ENCODE assay signal across 11 cellular contexts in the genomic region with DNA sequence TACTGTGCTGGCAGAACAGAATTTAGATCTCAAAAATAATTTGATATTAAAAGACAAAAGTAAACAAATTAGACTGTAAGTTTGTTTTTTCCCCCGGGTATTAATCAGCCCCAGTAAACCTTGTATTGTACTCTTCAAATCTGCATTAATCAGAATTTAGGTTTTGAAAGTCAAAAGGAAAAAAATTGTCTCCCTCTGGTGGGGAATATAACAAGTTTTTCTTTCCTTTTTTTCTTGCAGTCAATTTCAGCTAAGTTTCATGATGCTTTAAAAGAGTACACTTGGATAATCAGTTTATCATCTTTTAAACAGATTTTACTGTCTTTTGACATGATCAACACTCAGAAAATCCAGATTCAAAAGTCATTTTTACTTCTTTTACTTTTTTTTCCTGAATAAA.
DNase-seq lines count a peak whose midpoint lies in the region; ATAC-seq and TF ChIP-seq lines count a peak whose summit lies in the region.
"Had no signal": no experiment of that assay in that cellular context is flagged by ENCODE, and none has a peak within 500 bp of the region (broad histone marks: within the 10 kb centered on the region; RNA-seq: fewer than 3 reads in every experiment).

No MANE protein-coding gene starts in this region.

- H3K27ac ChIP-seq in A673 (ENCODE audit: low read depth, low read length, poor library complexity, severe bottlenecking) = no peak overlapping the region
- H3K27ac ChIP-seq in H9 (ENCODE audit: insufficient read length, low read depth, low read length) = no peak overlapping the region

- no peak overlapping the region for H2BK5ac ChIP-seq in H9 (ENCODE audit: insufficient read length, low read length)

- no peak overlapping the region for H3K4ac ChIP-seq in H9 (ENCODE audit: low read depth, low read length)

- no peaks in the 10 kb centered on the region for H3K9me3 Mint-ChIP-seq in H9
- no peaks in the 10 kb centered on the region for H3K9me3 Mint-ChIP-seq in stimulated activated naive B cell treated with anti-CD40 and anti-IgM and Interleukin-4, amounts not matched to agents 10 μg/mL and 1 μg/mL and 100 μg/mL, for 72 hours
- H3K9me3 Mint-ChIP-seq: activated naive CD4-positive, alpha-beta T cell treated with anti-CD3 and anti-CD28 coated beads for 36 hours had no signal

- intact Hi-C loops in A673 (cut with micrococcal nuclease; ENCODE audit: unreplicated experiment) = no loop called here

- H3K27me3 ChIP-seq in A673 (replicated peaks; ENCODE audit: insufficient read depth, low read depth, low read length, poor library complexity) = no peaks in the 10 kb centered on the region
- no peaks in the 10 kb centered on the region for H3K27me3 ChIP-seq in H9 (ENCODE audit: insufficient read depth, low read length)
- no peaks in the 10 kb centered on the region for H3K27me3 ChIP-seq in adipocyte (replicated peaks; ENCODE audit: control insufficient read depth, insufficient read depth, low read length)

- no peaks in the 10 kb centered on the region for H3K79me1 ChIP-seq in H9 (ENCODE audit: insufficient read depth, low read depth, low read length, poor library complexity, severe bottlenecking)

- WGBS in H9 (ENCODE audit: extremely low coverage, insufficient read length, low lambda C conversion rate) = no CpG with 5 or more reads among the region's 1 CpG

- no peak overlapping the region for H3K18ac ChIP-seq in H9 (ENCODE audit: insufficient read length, low read depth, low read length)

- no peak overlapping the region for H3K4me3 Mint-ChIP-seq in H9
- H3K4me3 Mint-ChIP-seq in stimulated activated naive B cell treated with anti-CD40 and anti-IgM and Interleukin-4, amounts not matched to agents 10 μg/mL and 1 μg/mL and 100 μg/mL, for 72 hours = no peak overlapping the region
- H3K4me3 Mint-ChIP-seq: activated naive CD4-positive, alpha-beta T cell treated with anti-CD3 and anti-CD28 coated beads for 36 hours; naive thymus-derived CD4-positive, alpha-beta T cell had no signal

- no peak overlapping the region for H2BK20ac ChIP-seq in H9 (ENCODE audit: low read depth, low read length, poor library complexity, severe bottlenecking)

- H3K4me3 ChIP-seq in A673 (ENCODE audit: low read depth, low read length, poor library complexity, severe bottlenecking) = no peak overlapping the region
- H3K4me3 ChIP-seq in adipocyte (ENCODE audit: low read length) = no peak overlapping the region

- peak; percentile 87 for ATAC-seq in left lobe of liver
- ATAC-seq in stimulated activated naive B cell treated with anti-CD40 and anti-IgM and Interleukin-4, amounts not matched to agents 10 μg/mL and 1 μg/mL and 100 μg/mL, for 72 hours (replicated peaks) = no peak
- ATAC-seq: naive thymus-derived CD4-positive, alpha-beta T cell had no signal

- no peak overlapping the region for H3K4me2 ChIP-seq in H9 (ENCODE audit: insufficient read depth, insufficient read length, low read length)

- H3K79me2 ChIP-seq in H9 (ENCODE audit: insufficient read depth, low read length) = no peaks in the 10 kb centered on the region

- H3K36me3 ChIP-seq in A673 (ENCODE audit: insufficient read depth, low read length, poor library complexity, severe bottlenecking) (no peaks in the 10 kb centered on the region), adipocyte (ENCODE audit: control insufficient read depth, insufficient read depth, low read length, severe bottlenecking) (no peaks in the 10 kb centered on the region)

- no peak overlapping the region for H3K23ac ChIP-seq in H9 (ENCODE audit: insufficient read length, low read depth, low read length)

- no peaks in the 10 kb centered on the region for H3K36me3 Mint-ChIP-seq in H9 (ENCODE audit: insufficient read depth in 1 of 3, low read depth in 3 of 3)
- no peaks in the 10 kb centered on the region for H3K36me3 Mint-ChIP-seq in stimulated activated naive B cell treated with anti-CD40 and anti-IgM and Interleukin-4, amounts not matched to agents 10 μg/mL and 1 μg/mL and 100 μg/mL, for 72 hours
- H3K36me3 Mint-ChIP-seq: naive thymus-derived CD4-positive, alpha-beta T cell had no signal

- H3K9me3 ChIP-seq in A673 (ENCODE audit: low read depth, low read length, poor library complexity, severe bottlenecking) (no peaks in the 10 kb centered on the region), H9 (ENCODE audit: control insufficient read depth, low read depth, low read length) (no peaks in the 10 kb centered on the region), adipocyte (ENCODE audit: control insufficient read depth, low read length) (no peaks in the 10 kb centered on the region)

- H3K23me2 ChIP-seq in H9 (ENCODE audit: insufficient read length, low read depth, low read length, poor library complexity, severe bottlenecking) = no peaks in the 10 kb centered on the region

- H3K27ac Mint-ChIP-seq in H9 = no peak overlapping the region
- H3K27ac Mint-ChIP-seq in stimulated activated naive B cell treated with anti-CD40 and anti-IgM and Interleukin-4, amounts not matched to agents 10 μg/mL and 1 μg/mL and 100 μg/mL, for 72 hours = no peak overlapping the region
- H3K27ac Mint-ChIP-seq: activated naive CD4-positive, alpha-beta T cell treated with anti-CD3 and anti-CD28 coated beads for 36 hours; naive thymus-derived CD4-positive, alpha-beta T cell had no signal

- no peak overlapping the region for H3T11ph ChIP-seq in H9 (ENCODE audit: low read length)

- H4K91ac ChIP-seq in H9 (ENCODE audit: insufficient read length, low read depth, low read length) = no peak overlapping the region

- TF ChIP-seq CTCF in A673 (conservative IDR thresholded peaks at IDR 0.05; ENCODE audit: low read depth, low read length) = peak; percentile 65
- peak; percentile 53 for TF ChIP-seq CTCF in H9 (conservative IDR thresholded peaks at IDR 0.05)
- TF ChIP-seq CTCF in GM10266 (IDR thresholded peaks at IDR 0.05; ENCODE audit: control insufficient read depth, insufficient read depth, low read depth, missing control alignments) = no peak

- no peak overlapping the region for H3K56ac ChIP-seq in H9 (ENCODE audit: insufficient read length, low read depth, low read length)

- H2BK120ac ChIP-seq in H9 (ENCODE audit: low read depth, low read length, poor library complexity, severe bottlenecking) = no peak overlapping the region

- no peak overlapping the region for H2BK15ac ChIP-seq in H9 (ENCODE audit: low read depth, low read length)

- no peaks in the 10 kb centered on the region for H3K27me3 Mint-ChIP-seq in H9 (ENCODE audit: low read depth)
- peaks cover 0 to 3% of the 10 kb centered on the region in 2 donors for H3K27me3 Mint-ChIP-seq in stimulated activated naive B cell treated with anti-CD40 and anti-IgM and Interleukin-4, amounts not matched to agents 10 μg/mL and 1 μg/mL and 100 μg/mL, for 72 hours

- H4K8ac ChIP-seq in H9 (replicated peaks; ENCODE audit: insufficient read length, low read depth, low read length) = no peak overlapping the region

- H2BK12ac ChIP-seq in H9 (ENCODE audit: insufficient read length, low read depth, low read length) = no peak overlapping the region

- H3K4me1 ChIP-seq in A673 (ENCODE audit: insufficient read depth, low read length, poor library complexity, severe bottlenecking) (peaks cover 11% of the 10 kb centered on the region), H9 (ENCODE audit: insufficient read depth, low read length) (no peaks in the 10 kb centered on the region), adipocyte (ENCODE audit: control insufficient read depth, insufficient read depth, low read length) (peaks cover 10% of the 10 kb centered on the region)

- H3K9ac ChIP-seq in H9 (ENCODE audit: extremely low read depth, insufficient read length, low read length) (no peak overlapping the region), adipocyte (ENCODE audit: low read length) (no peak overlapping the region)

- no peak overlapping the region for H3K14ac ChIP-seq in H9 (ENCODE audit: insufficient read depth, low read length)

- H4K20me1 ChIP-seq in H9 (ENCODE audit: control insufficient read depth, insufficient read depth, insufficient read length) = no peaks in the 10 kb centered on the region

- H2AFZ ChIP-seq in H9 (ENCODE audit: low read length) = no peak overlapping the region

- H4K5ac ChIP-seq in H9 (ENCODE audit: insufficient read length, low read depth, low read length) = no peak overlapping the region

- no TSS peak for BruUV-seq in A673 (replicated peaks; lab: Mats Ljungman, UMichigan)

- POLR2A ChIA-PET in A673 (lab: Charles Lee; ENCODE audit: low non-redundant PET) = no interaction called here

- no peaks in the 10 kb centered on the region for H3K4me1 Mint-ChIP-seq in H9
- H3K4me1 Mint-ChIP-seq in stimulated activated naive B cell treated with anti-CD40 and anti-IgM and Interleukin-4, amounts not matched to agents 10 μg/mL and 1 μg/mL and 100 μg/mL, for 72 hours = no peaks in the 10 kb centered on the region
- H3K4me1 Mint-ChIP-seq: naive thymus-derived CD4-positive, alpha-beta T cell had no signal

- CTCF ChIA-PET in A673 (lab: Charles Lee) = interaction anchor here (0.7 to 2.3 kb wide), 4 partner anchors 13 to 1269 kb away, joined by 3 to 17 read pairs (median 3); no protein-coding TSS in a partner anchor

- DNase-seq in A673 (ENCODE audit: low spot score) = peak; percentile 42
- DNase-seq in H9 = no peak
- peak; percentile 22 for DNase-seq in adipocyte (ENCODE audit: low read depth)
- DNase-seq in left lobe of liver (ENCODE audit: low spot score) = no peak
- DNase-seq in GM10266 (ENCODE audit: extremely low spot score) = no peak
- DNase-seq in stimulated activated naive B cell treated with anti-CD40 and anti-IgM and Interleukin-4, amounts not matched to agents 10 μg/mL and 1 μg/mL and 100 μg/mL, for 72 hours = no peak
- no peak for DNase-seq in activated T-cell treated with anti-CD3 and anti-CD28 coated beads, Interleukin-2, amount 50 U/mL, for 48 hours
- DNase-seq in iPS-NIHi7 (ENCODE audit: extremely low spot score) = no peak
- DNase-seq: activated naive CD4-positive, alpha-beta T cell treated with anti-CD3 and anti-CD28 coated beads for 36 hours; GF-D8; naive thymus-derived CD4-positive, alpha-beta T cell had no signal

- H2AK5ac ChIP-seq in H9 (ENCODE audit: insufficient read length, low read length) = no peak overlapping the region

Comparison
In these comparisons a context has a peak if more than half of its experiments do, and no peak if none do; other contexts are left out.
1. DNase-seq: peak in A673 (single experiment) and adipocyte (single experiment); none in H9 (single experiment), left lobe of liver (single experiment), GM10266 (single experiment), stimulated activated naive B cell treated with anti-CD40 and anti-IgM and Interleukin-4, amounts not matched to agents 10 μg/mL and 1 μg/mL and 100 μg/mL, for 72 hours (single experiment), activated T-cell treated with anti-CD3 and anti-CD28 coated beads, Interleukin-2, amount 50 U/mL, for 48 hours (0 of 2) and iPS-NIHi7 (single experiment).